ENCODE assay signal across 7 cellular contexts in the genomic region with DNA sequence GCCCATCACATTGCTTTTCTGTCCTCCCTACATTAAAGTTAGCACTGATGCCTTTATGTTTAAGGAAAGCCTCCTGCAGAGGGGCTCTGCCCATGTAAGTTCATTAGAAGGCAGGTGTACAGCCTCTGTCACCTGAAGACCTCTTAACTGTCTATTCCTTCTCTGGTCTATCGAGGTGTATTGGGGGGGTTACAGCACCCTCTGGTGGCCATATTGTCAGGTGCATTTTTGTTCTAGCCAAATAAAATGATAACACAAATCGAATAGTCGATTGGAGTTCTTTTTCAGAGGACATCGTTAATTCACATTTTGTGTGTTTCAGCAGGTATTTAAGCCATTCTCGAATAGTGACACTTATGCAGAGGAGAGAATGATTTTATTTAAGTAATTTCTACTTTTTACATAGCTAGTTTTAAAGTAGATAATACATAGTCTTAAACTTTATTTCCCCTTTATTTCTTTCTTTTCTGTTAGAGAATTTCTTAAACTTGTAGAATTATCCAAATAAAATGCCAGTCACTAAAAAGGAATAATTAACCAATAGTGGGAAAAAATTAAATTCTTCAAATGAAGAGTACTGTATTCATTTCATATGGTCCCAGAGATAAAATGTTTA.
DNase-seq lines count a peak whose midpoint lies in the region; ATAC-seq, FAIRE-seq and TF ChIP-seq lines count a peak whose summit lies in the region.

No MANE protein-coding gene starts in this region.

- TF ChIP-seq CTCF in GM12873 (IDR thresholded peaks at IDR 0.05; ENCODE audit: insufficient read depth, low read depth, low read length, missing control alignments) (peak; percentile 84), NB4 (IDR thresholded peaks at IDR 0.05; ENCODE audit: low read depth, low read length) (peak; percentile 72), kidney (IDR thresholded peaks at IDR 0.05; ENCODE audit: borderline replicate concordance, extremely low read depth, insufficient read depth) (peak; percentile 74)

- no peaks in the 10 kb centered on the region for H3K9me3 ChIP-seq in kidney (ENCODE audit: control insufficient read depth in 1 of 2, low read length in 2 of 2)

- H3K4me1 ChIP-seq in kidney (ENCODE audit: control insufficient read depth in 1 of 2, insufficient read depth in 1 of 2, low read depth in 1 of 2, low read length in 2 of 2) = peaks cover 38 to 48% of the 10 kb centered on the region in 2 donors

- H3K36me3 ChIP-seq in kidney (ENCODE audit: control insufficient read depth in 1 of 2, insufficient read depth in 2 of 2, low read length in 2 of 2) = no peaks in the 10 kb centered on the region

- peak overlapping the region in 1 of 2 donors; percentile 14 for H3K9ac ChIP-seq in kidney (ENCODE audit: low read length in 2 of 2)

- H3K4me3 ChIP-seq in NB4 (ENCODE audit: low read depth, low read length) (no peak overlapping the region), kidney (ENCODE audit: low read length in 2 of 2) (no peak overlapping the region)

- TF ChIP-seq POLR2A in NB4 (IDR thresholded peaks at IDR 0.05; ENCODE audit: extremely low read depth, insufficient read length) = no peak

- intact Hi-C loops in kidney (cut with DNase I) = no loop called here

- ATAC-seq in HG03521 (IDR thresholded peaks at IDR 0.05; ENCODE audit: unreplicated experiment) = no peak

- no peak overlapping the region for H3K27ac ChIP-seq in kidney (ENCODE audit: low read depth in 2 of 2, low read length in 2 of 2)

- DNase-seq in NB4 (ENCODE audit: low read depth) = peak; percentile 38
- peak; percentile 41 for DNase-seq in T-helper 9 cell
- peak; percentile 70 for DNase-seq in astrocyte of the hippocampus (ENCODE audit: low read depth, low spot score)
- DNase-seq in kidney = no peak
- peak in 2 of 3 donors; percentile 19 to 35 for DNase-seq in stimulated activated CD4-positive, alpha-beta T cell treated with anti-CD3 and anti-CD28 coated beads, TNF-alpha, amount 100 ng/mL, for 1 hour (ENCODE audit: low read depth in 3 of 3, low spot score in 1 of 3)

- peak; percentile 66 for FAIRE-seq in kidney (lab: Jason Lieb, UNC)
